In genomic region chr10:74544106-74544505, GRCh38 we compare ENCODE assay signal across 1 cellular context.
TF ChIP-seq lines count a peak whose summit lies in the region.

No MANE protein-coding gene starts in this region.

TF ChIP-seq in IMR-90, 13 proteins besides CTCF, POLR2A, EP300 and RAD21 (continued from another document):
- TF ChIP-seq RFX5 (IDR thresholded peaks at IDR 0.05; ENCODE audit: low read depth, low read length) = no peak
- no peak for TF ChIP-seq ELK1 (IDR thresholded peaks at IDR 0.05; ENCODE audit: borderline replicate concordance, low read depth, low read length)
